In the genomic region with DNA sequence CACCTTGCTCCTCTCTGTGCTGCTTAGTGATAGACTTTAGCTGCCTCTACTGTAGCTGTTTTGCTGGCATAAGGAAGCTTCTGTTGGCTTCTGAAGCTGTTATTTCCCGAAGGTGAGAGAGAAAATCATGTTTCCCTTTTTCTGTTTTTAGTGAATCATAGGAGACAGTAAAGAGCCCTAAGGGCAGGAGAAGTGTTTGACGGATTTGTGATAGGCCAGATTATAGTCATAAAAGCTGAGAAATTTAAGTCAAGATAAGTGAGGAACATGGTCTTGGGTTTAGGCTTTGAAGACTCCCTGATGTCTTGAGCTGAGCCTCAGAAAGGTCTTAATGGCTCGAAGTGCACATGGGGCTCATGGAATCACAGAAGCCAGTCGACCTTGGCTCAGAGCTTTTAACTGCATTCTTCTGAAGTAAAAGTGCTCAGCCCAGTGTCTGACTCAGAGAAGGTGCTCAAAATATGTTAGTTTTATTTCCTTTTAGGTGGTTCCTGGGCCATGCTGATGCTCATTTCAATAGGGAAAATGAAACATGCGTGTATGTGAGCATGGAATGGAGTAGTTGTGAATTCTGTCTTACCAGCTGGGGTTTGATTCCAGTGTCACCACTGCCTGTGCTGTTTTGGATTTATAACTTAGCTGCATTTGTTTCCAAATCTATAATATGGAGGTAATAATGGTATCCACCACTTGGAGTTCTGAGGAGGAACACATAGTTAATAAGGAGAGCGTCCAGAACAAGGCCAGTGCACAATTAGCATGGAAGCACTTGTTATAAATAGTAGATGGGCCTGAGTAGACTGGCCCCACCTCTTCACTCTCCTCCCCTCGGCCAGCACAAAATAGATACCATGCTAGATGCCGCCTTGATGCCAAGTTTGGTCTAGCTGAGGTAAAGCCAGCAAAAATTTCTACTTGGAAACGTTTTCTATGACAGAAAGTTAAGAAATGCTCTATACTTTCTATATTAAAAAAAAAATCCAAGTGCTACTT, we compare ENCODE assay signal across 1 cellular context.
TF ChIP-seq lines count a peak whose summit lies in the region.

No MANE protein-coding gene starts in this region.

TF ChIP-seq in WTC11, 78 proteins besides CTCF, POLR2A, EP300 and RAD21 (continued from another document):
- TF ChIP-seq, protein P1, sequence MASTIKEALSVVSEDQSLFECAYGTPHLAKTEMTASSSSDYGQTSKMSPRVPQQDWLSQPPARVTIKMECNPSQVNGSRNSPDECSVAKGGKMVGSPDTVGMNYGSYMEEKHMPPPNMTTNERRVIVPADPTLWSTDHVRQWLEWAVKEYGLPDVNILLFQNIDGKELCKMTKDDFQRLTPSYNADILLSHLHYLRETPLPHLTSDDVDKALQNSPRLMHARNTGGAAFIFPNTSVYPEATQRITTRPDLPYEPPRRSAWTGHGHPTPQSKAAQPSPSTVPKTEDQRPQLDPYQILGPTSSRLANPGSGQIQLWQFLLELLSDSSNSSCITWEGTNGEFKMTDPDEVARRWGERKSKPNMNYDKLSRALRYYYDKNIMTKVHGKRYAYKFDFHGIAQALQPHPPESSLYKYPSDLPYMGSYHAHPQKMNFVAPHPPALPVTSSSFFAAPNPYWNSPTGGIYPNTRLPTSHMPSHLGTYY (CRISPR knock-in tag; IDR thresholded peaks at IDR 0.05) = no peak
- TF ChIP-seq EMX1 (CRISPR knock-in tag; IDR thresholded peaks at IDR 0.05) = no peak
